Comparison of ENCODE assay signal across 1 cellular context in the genomic region with DNA sequence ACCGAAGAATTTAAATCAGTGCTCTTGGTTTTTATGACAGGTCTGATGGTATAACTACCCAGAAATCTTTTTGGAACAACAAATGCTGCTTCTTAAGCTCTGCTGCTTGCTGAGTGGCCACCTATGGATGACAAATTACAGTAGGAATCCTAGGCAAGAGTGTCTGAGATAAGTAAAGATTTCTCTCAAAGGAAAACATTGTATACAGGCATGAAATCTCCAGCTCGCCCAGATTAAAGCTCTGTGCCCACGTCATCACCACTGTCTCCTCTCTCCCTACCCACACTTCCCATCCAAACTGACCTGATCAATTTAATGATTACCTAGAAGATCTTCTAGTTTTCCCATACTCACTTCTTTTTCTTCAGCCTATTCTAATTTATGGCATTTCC.
TF ChIP-seq lines count a peak whose summit lies in the region.

No MANE protein-coding gene starts in this region.

TF ChIP-seq in HepG2, 621 proteins besides CTCF, POLR2A, EP300 and RAD21:
- TF ChIP-seq, protein P1, sequence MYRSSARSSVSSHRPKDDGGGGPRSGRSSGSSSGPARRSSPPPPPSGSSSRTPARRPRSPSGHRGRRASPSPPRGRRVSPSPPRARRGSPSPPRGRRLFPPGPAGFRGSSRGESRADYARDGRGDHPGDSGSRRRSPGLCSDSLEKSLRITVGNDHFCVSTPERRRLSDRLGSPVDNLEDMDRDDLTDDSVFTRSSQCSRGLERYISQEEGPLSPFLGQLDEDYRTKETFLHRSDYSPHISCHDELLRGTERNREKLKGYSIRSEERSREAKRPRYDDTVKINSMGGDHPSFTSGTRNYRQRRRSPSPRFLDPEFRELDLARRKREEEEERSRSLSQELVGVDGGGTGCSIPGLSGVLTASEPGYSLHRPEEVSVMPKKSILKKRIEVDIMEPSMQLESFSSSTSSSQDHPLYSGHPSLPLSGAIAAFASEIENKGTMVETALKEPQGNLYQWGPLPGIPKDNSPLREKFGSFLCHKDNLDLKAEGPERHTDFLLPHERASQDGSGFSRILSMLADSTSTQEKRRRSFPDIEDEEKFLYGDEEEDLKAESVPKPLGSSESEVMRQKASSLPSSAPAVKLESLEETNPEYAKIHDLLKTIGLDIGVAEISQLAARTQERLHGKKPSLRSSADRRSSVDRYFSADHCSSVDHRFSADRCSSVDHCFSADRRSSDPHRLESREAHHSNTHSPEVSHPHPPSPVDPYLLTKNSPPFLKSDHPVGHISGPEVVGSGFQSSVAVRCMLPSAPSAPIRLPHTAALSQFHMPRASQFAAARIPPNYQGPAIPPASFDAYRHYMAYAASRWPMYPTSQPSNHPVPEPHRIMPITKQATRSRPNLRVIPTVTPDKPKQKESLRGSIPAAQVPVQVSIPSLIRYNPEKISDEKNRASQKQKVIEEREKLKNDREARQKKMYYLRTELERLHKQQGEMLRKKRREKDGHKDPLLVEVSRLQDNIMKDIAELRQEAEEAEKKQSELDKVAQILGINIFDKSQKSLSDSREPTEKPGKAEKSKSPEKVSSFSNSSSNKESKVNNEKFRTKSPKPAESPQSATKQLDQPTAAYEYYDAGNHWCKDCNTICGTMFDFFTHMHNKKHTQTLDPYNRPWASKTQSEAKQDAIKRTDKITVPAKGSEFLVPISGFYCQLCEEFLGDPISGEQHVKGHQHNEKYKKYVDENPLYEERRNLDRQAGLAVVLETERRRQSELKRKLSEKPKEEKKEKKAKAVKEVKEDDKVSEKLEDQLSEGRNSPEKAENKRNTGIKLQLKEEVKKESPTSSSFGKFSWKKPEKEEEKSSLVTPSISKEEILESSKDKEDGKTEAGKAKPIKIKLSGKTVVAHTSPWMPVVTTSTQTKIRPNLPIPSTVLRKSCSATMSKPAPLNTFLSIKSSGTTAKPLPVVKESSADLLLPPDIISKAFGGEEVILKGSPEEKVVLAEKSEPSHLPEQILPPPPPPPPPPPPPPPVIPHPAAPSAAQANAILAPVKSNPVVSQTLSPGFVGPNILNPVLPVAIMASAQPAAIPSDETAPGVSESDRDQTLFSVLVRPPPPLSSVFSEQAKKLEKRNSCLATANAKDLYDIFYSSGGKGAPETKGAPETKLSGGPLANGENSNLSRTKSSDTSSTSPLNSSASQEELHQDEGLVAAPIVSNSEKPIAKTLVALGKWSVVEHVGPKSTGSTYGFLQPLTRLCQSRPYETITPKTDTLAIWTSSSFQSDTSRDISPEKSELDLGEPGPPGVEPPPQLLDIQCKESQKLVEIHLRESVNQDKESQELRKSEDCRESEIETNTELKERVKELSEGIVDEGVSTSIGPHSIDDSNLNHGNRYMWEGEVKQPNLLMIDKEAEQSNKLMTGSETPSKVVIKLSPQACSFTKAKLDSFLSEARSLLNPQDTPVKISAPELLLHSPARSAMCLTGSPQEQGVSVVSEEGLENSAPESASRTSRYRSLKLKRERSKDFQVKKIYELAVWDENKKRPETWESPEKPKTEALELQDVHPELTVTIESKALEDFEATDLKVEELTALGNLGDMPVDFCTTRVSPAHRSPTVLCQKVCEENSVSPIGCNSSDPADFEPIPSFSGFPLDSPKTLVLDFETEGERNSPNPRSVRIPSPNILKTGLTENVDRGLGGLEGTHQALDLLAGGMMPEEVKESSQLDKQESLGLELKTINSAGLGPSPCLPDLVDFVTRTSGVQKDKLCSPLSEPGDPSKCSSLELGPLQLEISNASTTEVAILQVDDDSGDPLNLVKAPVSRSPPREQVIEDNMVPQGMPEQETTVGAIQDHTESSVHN (CRISPR knock-in tag; IDR thresholded peaks at IDR 0.05) = no peak
- TF ChIP-seq CREB1 (IDR thresholded peaks at IDR 0.05) (peak; percentile 42; the same call in 1 of the 2 replicates), CREB1 (CRISPR knock-in tag; IDR thresholded peaks at IDR 0.05) (no peak), ZNF570 (CRISPR knock-in tag; IDR thresholded peaks at IDR 0.05; ENCODE audit: borderline replicate concordance) (no peak)
